In genomic region chr5:80165430-80165829, GRCh38 we compare ENCODE assay signal across 23 cellular contexts.
DNase-seq lines count a peak whose midpoint lies in the region; ATAC-seq and TF ChIP-seq lines count a peak whose summit lies in the region.
"Had no signal": no experiment of that assay in that cellular context is flagged by ENCODE, and none has a peak within 500 bp of the region (broad histone marks: within the 10 kb centered on the region; RNA-seq: fewer than 3 reads in every experiment).

No MANE protein-coding gene starts in this region.

- peak; percentile 4 for DNase-seq in activated CD8-positive, alpha-beta memory T cell treated with anti-CD3 and anti-CD28 coated beads for 24 hours
- DNase-seq in activated CD8-positive, alpha-beta memory T cell treated with anti-CD3 and anti-CD28 coated beads, Interleukin-2, amount 50 U/mL, for 4 hours, result no peak
- DNase-seq in hepatocyte (ENCODE audit: low spot score) (peak; percentile 30), nephron progenitor cell (peak; percentile 34), DMS153 treated with DMSO at 0.1 percent for 48 hours (lab: John Stamatoyannopoulos, UW; ENCODE audit: unreplicated experiment) (no peak)
- DNase-seq in stimulated activated naive CD8-positive, alpha-beta T cell treated with anti-CD3 and anti-CD28 coated beads, Interleukin-15, Interleukin-2, amounts not matched to agents 100 U/mL and 50 U/mL, for 24 hours, result no peak
- DNase-seq: activated CD4-positive, alpha-beta T cell treated with anti-CD3 and anti-CD28 coated beads for 1 hour; DMS79 treated with DMSO at 0.1 percent for 48 hours; dorsolateral prefrontal cortex; GF-D8; NCI-H1092; NCI-H2029; NCI-H2227 treated with DMSO at 0.1 percent for 48 hours; NCI-H748 treated with DMSO at 0.1 percent for 48 hours; pancreas; RPMI8226; spleen; upper lobe of left lung had no signal

- H3K9me3 Mint-ChIP-seq in nephron progenitor cell, result peaks cover 29% of the 10 kb centered on the region
- H3K9me3 Mint-ChIP-seq: T-helper 1 cell treated with Interleukin-12 subunit alpha and Interleukin-12 subunit beta and Interleukin-4 antibody, amounts not matched to agents 30 μg/mL and 1 μg/mL, for 36 hours had no signal

- H3K9me2 ChIP-seq in hepatocyte (replicated peaks; ENCODE audit: insufficient read depth), result no peaks in the 10 kb centered on the region

- no peaks in the 10 kb centered on the region for H3K36me3 ChIP-seq in hepatocyte (replicated peaks; ENCODE audit: insufficient read depth, low read depth)

- no peak overlapping the region for H2AFZ ChIP-seq in hepatocyte

- H3K4me1 Mint-ChIP-seq in nephron progenitor cell, result peaks cover 62% of the 10 kb centered on the region

- peak overlapping the region; percentile 21 for H3K4me2 ChIP-seq in hepatocyte

- H3K4me3 ChIP-seq in hepatocyte, result no peak overlapping the region
- H3K4me3 ChIP-seq: dorsolateral prefrontal cortex, pancreas, right atrium auricular region, spleen, upper lobe of left lung had no signal

- H3K27me3 ChIP-seq in hepatocyte, result no peaks in the 10 kb centered on the region
- H3K27me3 ChIP-seq: dorsolateral prefrontal cortex, pancreas, right atrium auricular region, spleen, upper lobe of left lung had no signal

- peak overlapping the region; percentile 98 for H3K27ac Mint-ChIP-seq in nephron progenitor cell
- H3K27ac Mint-ChIP-seq: IgD-negative memory B cell; T-helper 1 cell treated with Interleukin-12 subunit alpha and Interleukin-12 subunit beta and Interleukin-4 antibody, amounts not matched to agents 30 μg/mL and 1 μg/mL, for 36 hours had no signal

- peaks cover 68% of the 10 kb centered on the region for H3K36me3 Mint-ChIP-seq in nephron progenitor cell (ENCODE audit: low read depth)

- ATAC-seq in stimulated activated naive CD8-positive, alpha-beta T cell treated with anti-CD3 and anti-CD28 coated beads, Interleukin-15, Interleukin-2, amounts not matched to agents 100 U/mL and 50 U/mL, for 24 hours, result no peak
- ATAC-seq in HG03521 (IDR thresholded peaks at IDR 0.05; ENCODE audit: unreplicated experiment), result no peak

- peaks cover 15% of the 10 kb centered on the region for H3K4me1 ChIP-seq in hepatocyte (ENCODE audit: insufficient read depth)
- H3K4me1 ChIP-seq: pancreas, right atrium auricular region, upper lobe of left lung had no signal

- no peaks in the 10 kb centered on the region for H3K9me3 ChIP-seq in hepatocyte (ENCODE audit: low read depth)
- H3K9me3 ChIP-seq: pancreas, right atrium auricular region, spleen, upper lobe of left lung had no signal

- H3K27ac ChIP-seq in VCaP, result peak overlapping the region; percentile 50
- peak overlapping the region; percentile 62 for H3K27ac ChIP-seq in hepatocyte
- H3K27ac ChIP-seq: pancreas, right atrium auricular region, upper lobe of left lung had no signal

- 5% methylated on average over 2 of the region's 2 CpGs for WGBS in hepatocyte (ENCODE audit: low lambda C conversion rate, missing lambda C conversion rate)

- H3K4me3 Mint-ChIP-seq in nephron progenitor cell, result peak overlapping the region; percentile 35
- H3K4me3 Mint-ChIP-seq: IgD-negative memory B cell; T-helper 1 cell treated with Interleukin-12 subunit alpha and Interleukin-12 subunit beta and Interleukin-4 antibody, amounts not matched to agents 30 μg/mL and 1 μg/mL, for 36 hours had no signal

- TF ChIP-seq CTCF in VCaP (conservative IDR thresholded peaks at IDR 0.05) (no peak), hepatocyte (IDR thresholded peaks at IDR 0.05; ENCODE audit: poor library complexity) (no peak), nephron progenitor cell (IDR thresholded peaks at IDR 0.05) (no peak)

- peaks cover 4% of the 10 kb centered on the region for H3K27me3 Mint-ChIP-seq in nephron progenitor cell (ENCODE audit: low read depth, poor library complexity)
- H3K27me3 Mint-ChIP-seq: IgD-negative memory B cell had no signal

- H4K20me1 ChIP-seq in hepatocyte (ENCODE audit: insufficient read depth, poor library complexity, severe bottlenecking), result no peaks in the 10 kb centered on the region

- no peaks in the 10 kb centered on the region for H3K79me2 ChIP-seq in hepatocyte

Comparison
In these comparisons a context has a peak if more than half of its experiments do, and no peak if none do; other contexts are left out.
1. DNase-seq: peak in activated CD8-positive, alpha-beta memory T cell treated with anti-CD3 and anti-CD28 coated beads for 24 hours (single experiment), hepatocyte (single experiment) and nephron progenitor cell (single experiment); none in activated CD8-positive, alpha-beta memory T cell treated with anti-CD3 and anti-CD28 coated beads, Interleukin-2, amount 50 U/mL, for 4 hours (single experiment), stimulated activated naive CD8-positive, alpha-beta T cell treated with anti-CD3 and anti-CD28 coated beads, Interleukin-15, Interleukin-2, amounts not matched to agents 100 U/mL and 50 U/mL, for 24 hours (single experiment) and DMS153 treated with DMSO at 0.1 percent for 48 hours (single experiment).